ENCODE assay signal across 8 cellular contexts in genomic region chr2:126664234-126664633, GRCh38. TPM values are rescaled to one million over a fixed set of nuclear protein-coding genes. Genes with fewer than 3 reads are reported as not detected.
DNase-seq lines count a peak whose midpoint lies in the region; ATAC-seq and TF ChIP-seq lines count a peak whose summit lies in the region.

No MANE protein-coding gene starts in this region.

- H3K36me3 ChIP-seq in BLaER1 treated with 17β-estradiol and CSF1 and Interleukin-3, amounts not matched to agents 10 nM and 100 nM, result peaks cover 12 to 100% (median 81%) of the 10 kb centered on the region in 11 experiments

- H3K27ac ChIP-seq in BLaER1 treated with 17β-estradiol and CSF1 and Interleukin-3, amounts not matched to agents 10 nM and 100 nM, result peak overlapping the region; percentile 28 to 100 (median 100); a peak in 20 of 22 replicates

- peak; percentile 71 for ATAC-seq in GM19035 (IDR thresholded peaks at IDR 0.05; ENCODE audit: unreplicated experiment)
- peak; percentile 70 for ATAC-seq in HG03064 (IDR thresholded peaks at IDR 0.05; ENCODE audit: low read depth, unreplicated experiment)

- peak overlapping the region; percentile 91 to 99 (median 95) for H3K4me2 ChIP-seq in BLaER1 treated with 17β-estradiol and CSF1 and Interleukin-3, amounts not matched to agents 10 nM and 100 nM

- peaks cover 43 to 100% (median 100%) of the 10 kb centered on the region in 11 experiments; a peak in 20 of 22 replicates for H4K20me1 ChIP-seq in BLaER1 treated with 17β-estradiol and CSF1 and Interleukin-3, amounts not matched to agents 10 nM and 100 nM

- H3K27ac Mint-ChIP-seq in activated naive CD4-positive, alpha-beta T cell treated with anti-CD3 and anti-CD28 coated beads, Interleukin-2, amount 50 U/mL, for 24 hours, result peak overlapping the region; percentile 98
- no peak overlapping the region for H3K27ac Mint-ChIP-seq in type B pancreatic cell

- TF ChIP-seq CTCF in type B pancreatic cell (conservative IDR thresholded peaks at IDR 0.05), result no peak

- H3K4me1 ChIP-seq in BLaER1 treated with 17β-estradiol and CSF1 and Interleukin-3, amounts not matched to agents 10 nM and 100 nM, result peaks cover 70 to 95% (median 91%) of the 10 kb centered on the region in 10 experiments

- H3K27me3 Mint-ChIP-seq in activated naive CD4-positive, alpha-beta T cell treated with anti-CD3 and anti-CD28 coated beads, Interleukin-2, amount 50 U/mL, for 24 hours, result no peaks in the 10 kb centered on the region
- peaks cover 7% of the 10 kb centered on the region for H3K27me3 Mint-ChIP-seq in type B pancreatic cell

- H3K9me3 ChIP-seq in BLaER1 treated with 17β-estradiol and CSF1 and Interleukin-3, amounts not matched to agents 10 nM and 100 nM (replicated peaks in 1 of 11), result no peaks in the 10 kb centered on the region

- no peak for DNase-seq in effector CD8-positive, alpha-beta T cell (lab: John Stamatoyannopoulos, UW)
- DNase-seq in A172 (ENCODE audit: low spot score), result no peak
- DNase-seq in DMS 273 (lab: John Stamatoyannopoulos, UW; ENCODE audit: unreplicated experiment), result no peak
- DNase-seq in type B pancreatic cell (ENCODE audit: extremely low spot score, unreplicated experiment), result no peak

- H3K9ac ChIP-seq in BLaER1 treated with 17β-estradiol and CSF1 and Interleukin-3, amounts not matched to agents 10 nM and 100 nM, result peak overlapping the region in 10 of 11 experiments; percentile 18 to 100 (median 68); a peak in 17 of 22 replicates

- H3K4me3 Mint-ChIP-seq in activated naive CD4-positive, alpha-beta T cell treated with anti-CD3 and anti-CD28 coated beads, Interleukin-2, amount 50 U/mL, for 24 hours, result peak overlapping the region; percentile 83
- H3K4me3 Mint-ChIP-seq in type B pancreatic cell, result no peak overlapping the region

- peaks cover 15% of the 10 kb centered on the region for H3K36me3 Mint-ChIP-seq in activated naive CD4-positive, alpha-beta T cell treated with anti-CD3 and anti-CD28 coated beads, Interleukin-2, amount 50 U/mL, for 24 hours
- peaks cover 8% of the 10 kb centered on the region for H3K36me3 Mint-ChIP-seq in type B pancreatic cell

- H3K4me1 Mint-ChIP-seq in activated naive CD4-positive, alpha-beta T cell treated with anti-CD3 and anti-CD28 coated beads, Interleukin-2, amount 50 U/mL, for 24 hours, result peaks cover 93% of the 10 kb centered on the region
- peaks cover 62% of the 10 kb centered on the region for H3K4me1 Mint-ChIP-seq in type B pancreatic cell (ENCODE audit: unreplicated experiment)

- H3K27me3 ChIP-seq in BLaER1 treated with 17β-estradiol and CSF1 and Interleukin-3, amounts not matched to agents 10 nM and 100 nM, result no peaks in the 10 kb centered on the region

- peak overlapping the region in 5 of 10 experiments; percentile 7 to 16 (median 12); a peak in 6 of 20 replicates for H3K4me3 ChIP-seq in BLaER1 treated with 17β-estradiol and CSF1 and Interleukin-3, amounts not matched to agents 10 nM and 100 nM

- no peaks in the 10 kb centered on the region for H3K9me3 Mint-ChIP-seq in activated naive CD4-positive, alpha-beta T cell treated with anti-CD3 and anti-CD28 coated beads, Interleukin-2, amount 50 U/mL, for 24 hours
- no peaks in the 10 kb centered on the region for H3K9me3 Mint-ChIP-seq in type B pancreatic cell

RNA-seq across cellular contexts. Expression of gene GYPC, which starts 8.3 kb away (rescaled TPM):
- 44.7 and 59.0 TPM in 2 replicates for total RNA-seq in A172 (2014; rRNA removed; shearing (Covaris generic))
- total RNA-seq in type B pancreatic cell (ENCODE audit: low replicate concordance), result 13.3 and 45.5 TPM in 2 replicates
